In the genomic region with DNA sequence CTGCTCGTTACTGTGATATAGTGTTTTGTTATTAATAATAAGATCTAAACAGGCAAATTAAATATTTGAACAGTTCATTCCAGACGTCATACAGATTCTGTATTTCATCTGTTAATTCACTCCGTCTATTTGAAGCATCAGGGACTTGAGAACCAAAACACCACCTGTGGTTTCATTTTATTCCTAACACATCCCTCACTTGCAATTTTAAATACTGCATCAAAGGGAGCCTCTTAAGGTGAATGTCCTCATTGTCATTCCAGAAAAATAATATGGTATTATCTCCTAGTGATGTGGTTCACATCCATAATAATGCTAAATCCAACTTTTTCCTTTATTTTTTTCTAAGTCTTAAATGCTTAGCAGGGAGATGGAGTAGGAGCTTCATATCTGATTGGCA, we compare ENCODE assay signal across 1 cellular context.
TF ChIP-seq lines count a peak whose summit lies in the region.

No MANE protein-coding gene starts in this region.

TF ChIP-seq in A549, 52 proteins besides CTCF, POLR2A, EP300 and RAD21 (continued from another document):
- TF ChIP-seq NR3C1 (IDR thresholded peaks at IDR 0.05) (no peak), HEYL (CRISPR knock-in tag; IDR thresholded peaks at IDR 0.05) (no peak), ZFP36 (IDR thresholded peaks at IDR 0.05; ENCODE audit: borderline replicate concordance, partially characterized antibody) (no peak), MYC (IDR thresholded peaks at IDR 0.05; ENCODE audit: borderline replicate concordance, low read length) (no peak), RFX5 (IDR thresholded peaks at IDR 0.05) (no peak), PHF8 (IDR thresholded peaks at IDR 0.05; ENCODE audit: borderline replicate concordance, low read depth) (no peak), NPAS2 (CRISPR knock-in tag; IDR thresholded peaks at IDR 0.05; ENCODE audit: borderline replicate concordance) (no peak), CEBPB (IDR thresholded peaks at IDR 0.05) (no peak), NFE2L2 (conservative IDR thresholded peaks at IDR 0.05; ENCODE audit: low read length) (no peak), ELK1 (IDR thresholded peaks at IDR 0.05; ENCODE audit: low read depth, low read length) (no peak), HOXB5 (CRISPR knock-in tag; IDR thresholded peaks at IDR 0.05) (no peak), ZC3H11A (IDR thresholded peaks at IDR 0.05) (no peak), E2F6 (IDR thresholded peaks at IDR 0.05; ENCODE audit: borderline replicate concordance, low read depth) (no peak)
- TF ChIP-seq, protein P1, sequence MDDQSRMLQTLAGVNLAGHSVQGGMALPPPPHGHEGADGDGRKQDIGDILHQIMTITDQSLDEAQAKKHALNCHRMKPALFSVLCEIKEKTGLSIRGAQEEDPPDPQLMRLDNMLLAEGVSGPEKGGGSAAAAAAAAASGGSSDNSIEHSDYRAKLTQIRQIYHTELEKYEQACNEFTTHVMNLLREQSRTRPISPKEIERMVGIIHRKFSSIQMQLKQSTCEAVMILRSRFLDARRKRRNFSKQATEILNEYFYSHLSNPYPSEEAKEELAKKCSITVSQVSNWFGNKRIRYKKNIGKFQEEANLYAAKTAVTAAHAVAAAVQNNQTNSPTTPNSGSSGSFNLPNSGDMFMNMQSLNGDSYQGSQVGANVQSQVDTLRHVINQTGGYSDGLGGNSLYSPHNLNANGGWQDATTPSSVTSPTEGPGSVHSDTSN (IDR thresholded peaks at IDR 0.05) = no peak
